Comparison of ENCODE assay signal across 8 cellular contexts in the genomic region with DNA sequence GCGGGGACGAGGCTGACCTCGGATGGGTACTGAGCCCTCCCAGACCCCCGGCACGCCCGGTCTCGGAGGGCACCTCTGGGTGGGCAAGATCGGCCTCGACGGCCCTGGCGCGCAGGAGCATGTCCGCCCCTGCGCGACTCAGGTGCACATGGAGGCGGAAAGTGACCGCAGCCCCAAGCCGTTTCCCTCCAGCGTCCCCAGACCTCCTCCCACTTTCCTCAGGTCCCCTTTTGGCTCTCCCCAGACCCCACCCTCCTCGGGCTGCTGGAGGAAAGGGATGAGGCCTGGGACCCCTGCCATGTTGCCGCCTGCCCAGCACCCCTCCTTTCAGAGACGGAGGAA. TPM values are rescaled to one million over a fixed set of nuclear protein-coding genes. Genes with fewer than 3 reads are reported as not detected.
DNase-seq lines count a peak whose midpoint lies in the region; ATAC-seq and TF ChIP-seq lines count a peak whose summit lies in the region.

No MANE protein-coding gene starts in this region.

- no peak overlapping the region for H3K27ac Mint-ChIP-seq in activated CD4-positive, alpha-beta memory T cell treated with anti-CD3 and anti-CD28 coated beads for 36 hours
- no peak overlapping the region for H3K27ac Mint-ChIP-seq in activated CD4-positive, alpha-beta memory T cell treated with anti-CD3 and anti-CD28 coated beads, Interleukin-2, amount 10 ng/mL, durations not matched to agents 7 days and 5 days

- CTCF ChIA-PET in activated CD4-positive, alpha-beta memory T cell treated with anti-CD3 and anti-CD28 coated beads for 36 hours (lab: Charles Lee), result interaction anchor here (0.6 to 14.9 kb wide), 2 partner anchors 10 to 30 kb away, joined by 3 to 580 read pairs; no protein-coding TSS in a partner anchor
- CTCF ChIA-PET in activated CD4-positive, alpha-beta memory T cell treated with anti-CD3 and anti-CD28 coated beads, Interleukin-2, amount 10 ng/mL, durations not matched to agents 7 days and 5 days (lab: Charles Lee), result interaction anchor here (1.0 to 7.4 kb wide), 3 partner anchors 10 to 45 kb away, joined by 3 to 208 read pairs (median 3); a partner anchor contains a TSS

- peaks cover under 1% of the 10 kb centered on the region for H3K36me3 ChIP-seq in kidney epithelial cell (ENCODE audit: control insufficient read depth, insufficient read depth, low read length)
- peaks cover 1% of the 10 kb centered on the region for H3K36me3 ChIP-seq in thoracic aorta

- no peaks in the 10 kb centered on the region for H3K9me3 ChIP-seq in thoracic aorta

- H3K27me3 ChIP-seq in kidney epithelial cell (ENCODE audit: control insufficient read depth, insufficient read depth, low read length) (peaks cover 18% of the 10 kb centered on the region), thoracic aorta (replicated peaks; ENCODE audit: insufficient read depth) (no peaks in the 10 kb centered on the region)

- H3K27me3 Mint-ChIP-seq in activated CD4-positive, alpha-beta memory T cell treated with anti-CD3 and anti-CD28 coated beads for 36 hours, result no peaks in the 10 kb centered on the region
- peaks cover 18% of the 10 kb centered on the region for H3K27me3 Mint-ChIP-seq in activated CD4-positive, alpha-beta memory T cell treated with anti-CD3 and anti-CD28 coated beads, Interleukin-2, amount 10 ng/mL, durations not matched to agents 7 days and 5 days

- peaks cover 2% of the 10 kb centered on the region for H3K36me3 Mint-ChIP-seq in activated CD4-positive, alpha-beta memory T cell treated with anti-CD3 and anti-CD28 coated beads for 36 hours
- peaks cover 2% of the 10 kb centered on the region for H3K36me3 Mint-ChIP-seq in activated CD4-positive, alpha-beta memory T cell treated with anti-CD3 and anti-CD28 coated beads, Interleukin-2, amount 10 ng/mL, durations not matched to agents 7 days and 5 days (ENCODE audit: low read depth)

- TF ChIP-seq CTCF in astrocyte of the cerebellum (IDR thresholded peaks at IDR 0.05; ENCODE audit: low read depth, low read length, missing control alignments) (no peak), kidney epithelial cell (IDR thresholded peaks at IDR 0.05; ENCODE audit: insufficient read depth, low read length, poor library complexity, severe bottlenecking) (no peak), thoracic aorta (IDR thresholded peaks at IDR 0.05) (no peak), GM10266 (IDR thresholded peaks at IDR 0.05; ENCODE audit: control insufficient read depth, insufficient read depth, low read depth, missing control alignments) (no peak)

- H3K9me3 Mint-ChIP-seq in activated CD4-positive, alpha-beta memory T cell treated with anti-CD3 and anti-CD28 coated beads for 36 hours, result no peaks in the 10 kb centered on the region
- no peaks in the 10 kb centered on the region for H3K9me3 Mint-ChIP-seq in activated CD4-positive, alpha-beta memory T cell treated with anti-CD3 and anti-CD28 coated beads, Interleukin-2, amount 10 ng/mL, durations not matched to agents 7 days and 5 days

- in situ Hi-C loops in astrocyte of the cerebellum (cut with HindIII; ENCODE audit: low sequenced_read_pairs), result no loop called here
- in situ Hi-C loops in ACHN (cut with HindIII; ENCODE audit: low pct_ligation_motif_present, low pct_unique_long_range_greater_than_20kb, low sequenced_read_pairs), result no loop called here

- POLR2A ChIA-PET in activated CD4-positive, alpha-beta memory T cell treated with anti-CD3 and anti-CD28 coated beads for 36 hours (lab: Charles Lee), result interaction anchor here (1.3 to 2.3 kb wide), 3 partner anchors 10 to 37 kb away, joined by 3 to 8 read pairs (median 6); a partner anchor contains a TSS
- POLR2A ChIA-PET in activated CD4-positive, alpha-beta memory T cell treated with anti-CD3 and anti-CD28 coated beads, Interleukin-2, amount 10 ng/mL, durations not matched to agents 7 days and 5 days (lab: Charles Lee), result interaction anchor here (2.5 kb wide), 1 partner anchor 10 kb away, joined by 10 read pairs; a partner anchor contains a TSS

- H3K4me3 ChIP-seq in astrocyte of the cerebellum (ENCODE audit: low read depth, low read length) (peak overlapping the region; percentile 31), kidney epithelial cell (ENCODE audit: low read depth, low read length) (peak overlapping the region; percentile 8), thoracic aorta (peak overlapping the region; percentile 77)

- H3K27ac ChIP-seq in thoracic aorta, result peak overlapping the region; percentile 93 to 95

- peak overlapping the region; percentile 12 for H3K4me3 Mint-ChIP-seq in activated CD4-positive, alpha-beta memory T cell treated with anti-CD3 and anti-CD28 coated beads for 36 hours
- H3K4me3 Mint-ChIP-seq in activated CD4-positive, alpha-beta memory T cell treated with anti-CD3 and anti-CD28 coated beads, Interleukin-2, amount 10 ng/mL, durations not matched to agents 7 days and 5 days, result no peak overlapping the region

- peaks cover 27% of the 10 kb centered on the region for H3K4me1 Mint-ChIP-seq in activated CD4-positive, alpha-beta memory T cell treated with anti-CD3 and anti-CD28 coated beads for 36 hours (ENCODE audit: low read depth)
- peaks cover 17% of the 10 kb centered on the region for H3K4me1 Mint-ChIP-seq in activated CD4-positive, alpha-beta memory T cell treated with anti-CD3 and anti-CD28 coated beads, Interleukin-2, amount 10 ng/mL, durations not matched to agents 7 days and 5 days

- DNase-seq in activated CD4-positive, alpha-beta memory T cell treated with anti-CD3 and anti-CD28 coated beads for 36 hours, result no peak
- DNase-seq in activated CD4-positive, alpha-beta memory T cell treated with anti-CD3 and anti-CD28 coated beads, Interleukin-2, amount 10 ng/mL, durations not matched to agents 7 days and 5 days, result no peak
- DNase-seq in astrocyte of the cerebellum (ENCODE audit: low read depth) (no peak), kidney epithelial cell (ENCODE audit: low read depth) (no peak), thoracic aorta (ENCODE audit: low spot score) (no peak), GM10266 (ENCODE audit: extremely low spot score) (no peak), ACHN (no peak), iPS-NIHi7 (ENCODE audit: extremely low spot score) (no peak)

- peaks cover 34 to 59% of the 10 kb centered on the region in 2 donors for H3K4me1 ChIP-seq in thoracic aorta (ENCODE audit: control insufficient read depth in 1 of 2, low read depth in 2 of 2)

- ATAC-seq in thoracic aorta (ENCODE audit: insufficient number of reproducible peaks, low FRiP score, low read depth), result no peak

- intact Hi-C loops in activated CD4-positive, alpha-beta memory T cell treated with anti-CD3 and anti-CD28 coated beads for 36 hours (cut with micrococcal nuclease), result no loop called here

RNA-seq across cellular contexts. Expression of a gene that starts 10.0 kb away (rescaled TPM):
- total RNA-seq in activated CD4-positive, alpha-beta memory T cell treated with anti-CD3 and anti-CD28 coated beads for 36 hours, result 1,000 to 10,000 TPM; 2,624 to 2,689 TPM
- 1,000 to 10,000 TPM; 1,724 to 1,761 TPM for total RNA-seq in activated CD4-positive, alpha-beta memory T cell treated with anti-CD3 and anti-CD28 coated beads, Interleukin-2, amount 10 ng/mL, durations not matched to agents 7 days and 5 days
- total RNA-seq in kidney epithelial cell, result 3,729 and 4,555 TPM in 2 replicates
- total RNA-seq in thoracic aorta, result 1,000 to 10,000 TPM; 1,315 to 2,278 TPM

RNA-seq across cellular contexts. Expression of a gene that starts 12.6 kb away (rescaled TPM):
- 10 to 100 TPM; 13.6 to 14.1 TPM for total RNA-seq in activated CD4-positive, alpha-beta memory T cell treated with anti-CD3 and anti-CD28 coated beads for 36 hours
- 10 to 100 TPM; 19.5 to 24.0 TPM for total RNA-seq in activated CD4-positive, alpha-beta memory T cell treated with anti-CD3 and anti-CD28 coated beads, Interleukin-2, amount 10 ng/mL, durations not matched to agents 7 days and 5 days
- total RNA-seq in kidney epithelial cell, result 6.0 and 7.1 TPM in 2 replicates
- 10 to 100 TPM; 14.3 to 15.6 TPM for total RNA-seq in thoracic aorta

RNA-seq across cellular contexts. Expression of a gene that starts 15.7 kb away (rescaled TPM):
- not detected for total RNA-seq in activated CD4-positive, alpha-beta memory T cell treated with anti-CD3 and anti-CD28 coated beads for 36 hours
- not detected for total RNA-seq in activated CD4-positive, alpha-beta memory T cell treated with anti-CD3 and anti-CD28 coated beads, Interleukin-2, amount 10 ng/mL, durations not matched to agents 7 days and 5 days
- not detected in 2 replicates for total RNA-seq in kidney epithelial cell
- 10 to 100 TPM; 13.9 to 14.3 TPM for total RNA-seq in thoracic aorta

RNA-seq across cellular contexts. Expression of a gene that starts 44.1 kb away (rescaled TPM):
- total RNA-seq in activated CD4-positive, alpha-beta memory T cell treated with anti-CD3 and anti-CD28 coated beads for 36 hours, result not detected
- total RNA-seq in activated CD4-positive, alpha-beta memory T cell treated with anti-CD3 and anti-CD28 coated beads, Interleukin-2, amount 10 ng/mL, durations not matched to agents 7 days and 5 days, result under 1 TPM in 1 of 2 experiments, not detected in 1; 0.15 TPM
- total RNA-seq in kidney epithelial cell (not detected in 2 replicates), thoracic aorta (under 1 TPM in 1 of 2 donors, not detected in 1; 0.27 TPM)

RNA-seq across cellular contexts. Expression of a gene that starts 58.6 kb away (rescaled TPM):
- total RNA-seq in activated CD4-positive, alpha-beta memory T cell treated with anti-CD3 and anti-CD28 coated beads for 36 hours, result 1 to 10 TPM; 1.2 to 2.2 TPM
- total RNA-seq in activated CD4-positive, alpha-beta memory T cell treated with anti-CD3 and anti-CD28 coated beads, Interleukin-2, amount 10 ng/mL, durations not matched to agents 7 days and 5 days, result 1 to 10 TPM; 7.2 to 7.3 TPM
- total RNA-seq in kidney epithelial cell (under 0.01 and 0.67 TPM in 2 replicates), thoracic aorta (10 to 100 TPM in 1 of 2 donors, 1 to 10 TPM in 1; 7.0 to 13.9 TPM)

Comparison
In these comparisons a context has a peak if more than half of its experiments do, and no peak if none do; other contexts are left out.
1. H3K4me3 ChIP-seq: peak in every context shown above with its lines; median percentile 77 in thoracic aorta; 31 in astrocyte of the cerebellum; 8 in kidney epithelial cell.
2. RNA of a gene that starts 15.7 kb away (total RNA-seq): 13.9 to 14.3 TPM in thoracic aorta; not detected in activated CD4-positive, alpha-beta memory T cell treated with anti-CD3 and anti-CD28 coated beads for 36 hours, not detected in activated CD4-positive, alpha-beta memory T cell treated with anti-CD3 and anti-CD28 coated beads, Interleukin-2, amount 10 ng/mL, durations not matched to agents 7 days and 5 days and not detected in kidney epithelial cell; every median in the first group is over 10 times any median in the second.